Comparison of ENCODE assay signal across 14 cellular contexts in the genomic region with DNA sequence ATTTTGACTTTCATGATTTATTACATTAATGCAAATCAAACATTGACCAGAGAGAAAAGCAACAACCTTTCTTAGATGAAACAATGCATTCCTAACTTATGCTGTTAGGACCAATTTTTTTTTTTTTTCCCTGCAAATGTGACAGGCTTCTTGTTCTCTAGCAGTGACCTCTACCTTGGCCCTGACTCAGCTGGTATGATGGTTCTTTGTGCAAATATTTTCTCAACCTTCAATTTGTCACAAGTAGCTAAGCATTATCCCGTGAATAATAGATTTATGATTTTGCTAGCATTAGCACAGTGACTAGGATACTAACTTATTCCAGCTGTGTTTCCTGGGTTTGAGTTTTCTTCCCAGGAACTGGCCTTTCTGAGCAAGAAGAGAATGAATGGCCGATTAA.
DNase-seq lines count a peak whose midpoint lies in the region; ATAC-seq, FAIRE-seq and TF ChIP-seq lines count a peak whose summit lies in the region.
"Had no signal": no experiment of that assay in that cellular context is flagged by ENCODE, and none has a peak within 500 bp of the region (broad histone marks: within the 10 kb centered on the region; RNA-seq: fewer than 3 reads in every experiment).

No MANE protein-coding gene starts in this region.

- no peaks in the 10 kb centered on the region for H3K36me3 ChIP-seq in BJ (ENCODE audit: control insufficient read depth, insufficient read depth, low read length)
- H3K36me3 ChIP-seq in bronchial epithelial cell (ENCODE audit: control insufficient read depth, insufficient read depth, low read length), result no peaks in the 10 kb centered on the region
- H3K36me3 ChIP-seq: SJCRH30 had no signal

- H3K4me3 ChIP-seq in BJ (ENCODE audit: low read depth, low read length) (no peak overlapping the region), bronchial epithelial cell (ENCODE audit: low read depth, low read length) (no peak overlapping the region)
- H3K4me3 ChIP-seq: SJCRH30 had no signal

- DNase-seq in BJ (ENCODE audit: low read depth) (peak; percentile 8), NCI-H1417 treated with DMSO at 0.1 percent for 48 hours (lab: John Stamatoyannopoulos, UW) (peak; percentile 59), bronchial epithelial cell (ENCODE audit: low read depth) (peak; percentile 18), mucosa of gallbladder (ENCODE audit: low spot score) (peak; percentile 62), left cardiac atrium (no peak), Kasumi-1 (lab: John Stamatoyannopoulos, UW) (no peak), RPMI8226 (no peak)
- DNase-seq: central memory CD4-positive, alpha-beta T cell; DND-41; mesendoderm; NCI-H524; SJCRH30 had no signal

- intact Hi-C loops in left cardiac atrium (cut with DNase I), result no loop called here

- no peaks in the 10 kb centered on the region for H3K27me3 ChIP-seq in BJ (ENCODE audit: control insufficient read depth, insufficient read depth, low read length)
- no peaks in the 10 kb centered on the region for H3K27me3 ChIP-seq in bronchial epithelial cell (ENCODE audit: control insufficient read depth, insufficient read depth, low read length)
- H3K27me3 ChIP-seq: SJCRH30 had no signal

- FAIRE-seq in bronchial epithelial cell (lab: Jason Lieb, UNC), result no peak
- FAIRE-seq: GM12892 had no signal

- POLR2A ChIA-PET in BJ (lab: Charles Lee), result no interaction called here

- no peak for ATAC-seq in GM18907 (IDR thresholded peaks at IDR 0.05; ENCODE audit: unreplicated experiment)
- ATAC-seq in left cardiac atrium, result no peak

- TF ChIP-seq CTCF in BJ (IDR thresholded peaks at IDR 0.05; ENCODE audit: insufficient read depth, low read depth, low read length) (no peak), bronchial epithelial cell (IDR thresholded peaks at IDR 0.05; ENCODE audit: insufficient read depth, low read length, severe bottlenecking) (no peak)

- CTCF ChIA-PET in BJ (lab: Yijun Ruan, JAX), result no interaction called here

Comparison
In these comparisons a context has a peak if more than half of its experiments do, and no peak if none do; other contexts are left out.
1. DNase-seq: peak in BJ (single experiment), NCI-H1417 treated with DMSO at 0.1 percent for 48 hours (single experiment), bronchial epithelial cell (single experiment) and mucosa of gallbladder (single experiment); none in left cardiac atrium (single experiment), Kasumi-1 (0 of 2) and RPMI8226 (single experiment).